8 cellular contexts compared by ENCODE assay signal in genomic region chr18:9135081-9135911, GRCh38. TPM values are rescaled to one million over a fixed set of nuclear protein-coding genes. Genes with fewer than 3 reads are reported as not detected.
DNase-seq lines count a peak whose midpoint lies in the region; ATAC-seq and TF ChIP-seq lines count a peak whose summit lies in the region.

No MANE protein-coding gene starts in this region.

- peaks cover 52% of the 10 kb centered on the region for H3K4me1 Mint-ChIP-seq in activated CD4-positive, alpha-beta T cell treated with anti-CD3 and anti-CD28 coated beads, Interleukin-2, amount 10 ng/mL, durations not matched to agents 7 days and 5 days
- H3K4me1 Mint-ChIP-seq in activated T-helper 2 cell treated with anti-CD3 and anti-CD28 coated beads, Interferon-gamma antibody, Interleukin-2, Interleukin-4, amounts not matched to agents 10 μg/mL and 5 μg/mL and 100 μg/mL, durations not matched to agents 14 hours and 24 hours and 36 hours (ENCODE audit: low read depth): peaks cover 46% of the 10 kb centered on the region

- POLR2A ChIA-PET in activated CD4-positive, alpha-beta T cell treated with anti-CD3 and anti-CD28 coated beads, Interleukin-2, amount 10 ng/mL, durations not matched to agents 7 days and 5 days (lab: Charles Lee): no interaction called here

- CTCF ChIA-PET in activated CD4-positive, alpha-beta T cell treated with anti-CD3 and anti-CD28 coated beads, Interleukin-2, amount 10 ng/mL, durations not matched to agents 7 days and 5 days (lab: Charles Lee): interaction anchor here (0.5 to 2.5 kb wide), 8 partner anchors 8 to 754 kb away, joined by 3 to 6 read pairs (median 3); no protein-coding TSS in a partner anchor

- H3K36me3 Mint-ChIP-seq in activated CD4-positive, alpha-beta T cell treated with anti-CD3 and anti-CD28 coated beads, Interleukin-2, amount 10 ng/mL, durations not matched to agents 7 days and 5 days (ENCODE audit: low read depth): peaks cover 49% of the 10 kb centered on the region
- H3K36me3 Mint-ChIP-seq in activated T-helper 2 cell treated with anti-CD3 and anti-CD28 coated beads, Interferon-gamma antibody, Interleukin-2, Interleukin-4, amounts not matched to agents 10 μg/mL and 5 μg/mL and 100 μg/mL, durations not matched to agents 14 hours and 24 hours and 36 hours (ENCODE audit: low read depth): peaks cover 66% of the 10 kb centered on the region

- H3K27ac ChIP-seq in layer of hippocampus (ENCODE audit: low read depth, low read length) (peak overlapping the region; percentile 99), tibial artery (peak overlapping the region; percentile 96 to 99)

- H3K4me1 ChIP-seq in tibial artery: peaks cover 0 to 26% (median 15%) of the 10 kb centered on the region in 4 donors

- intact Hi-C loops in activated T-helper 2 cell treated with anti-CD3 and anti-CD28 coated beads, Interferon-gamma antibody, Interleukin-2, Interleukin-4, amounts not matched to agents 10 μg/mL and 5 μg/mL and 100 μg/mL, durations not matched to agents 14 hours and 24 hours and 36 hours (cut with micrococcal nuclease): loop anchor here (5.0 kb wide), 2 partner anchors 342 to 777 kb away; partner anchors contain the start of genes RALBP1 and VAPA
- intact Hi-C loops in tibial artery (cut with DNase I; ENCODE audit: low total_unique reads): no loop called here

- peak overlapping the region; percentile 68 to 80 for H3K4me3 ChIP-seq in tibial artery

- no peak for ATAC-seq in omental fat pad (ENCODE audit: low FRiP score)
- no peak for ATAC-seq in GM21723 (IDR thresholded peaks at IDR 0.05; ENCODE audit: unreplicated experiment)

- no peaks in the 10 kb centered on the region for H3K27me3 Mint-ChIP-seq in activated CD4-positive, alpha-beta T cell treated with anti-CD3 and anti-CD28 coated beads, Interleukin-2, amount 10 ng/mL, durations not matched to agents 7 days and 5 days
- H3K27me3 Mint-ChIP-seq in activated T-helper 2 cell treated with anti-CD3 and anti-CD28 coated beads, Interferon-gamma antibody, Interleukin-2, Interleukin-4, amounts not matched to agents 10 μg/mL and 5 μg/mL and 100 μg/mL, durations not matched to agents 14 hours and 24 hours and 36 hours (ENCODE audit: low read depth): no peaks in the 10 kb centered on the region

- peaks cover 0 to 19% (median 0%) of the 10 kb centered on the region in 3 donors for H3K36me3 ChIP-seq in tibial artery

- H3K9me3 ChIP-seq in tibial artery: no peaks in the 10 kb centered on the region

- TF ChIP-seq CTCF in tibial artery (IDR thresholded peaks at IDR 0.05) (no peak), omental fat pad (IDR thresholded peaks at IDR 0.05) (no peak)

- H3K27me3 ChIP-seq in layer of hippocampus (ENCODE audit: control insufficient read depth, insufficient read depth, low read length) (no peaks in the 10 kb centered on the region), tibial artery (no peaks in the 10 kb centered on the region)

- DNase-seq in activated CD4-positive, alpha-beta T cell treated with anti-CD3 and anti-CD28 coated beads, Interleukin-2, amount 10 ng/mL, durations not matched to agents 7 days and 5 days: no peak
- no peak for DNase-seq in activated CD4-positive, alpha-beta T cell treated with anti-CD3 and anti-CD28 coated beads, Interleukin-2, amount 50 U/mL, for 4 hours
- no peak for DNase-seq in activated T-helper 2 cell treated with anti-CD3 and anti-CD28 coated beads, Interferon-gamma antibody, Interleukin-2, Interleukin-4, amounts not matched to agents 10 μg/mL and 5 μg/mL and 100 μg/mL, durations not matched to agents 14 hours and 24 hours and 36 hours (ENCODE audit: low spot score)
- DNase-seq in tibial artery (no peak), DMS79 (lab: John Stamatoyannopoulos, UW) (no peak), omental fat pad (ENCODE audit: low spot score) (no peak)

- H3K9me3 Mint-ChIP-seq in activated CD4-positive, alpha-beta T cell treated with anti-CD3 and anti-CD28 coated beads, Interleukin-2, amount 10 ng/mL, durations not matched to agents 7 days and 5 days: no peaks in the 10 kb centered on the region
- H3K9me3 Mint-ChIP-seq in activated T-helper 2 cell treated with anti-CD3 and anti-CD28 coated beads, Interferon-gamma antibody, Interleukin-2, Interleukin-4, amounts not matched to agents 10 μg/mL and 5 μg/mL and 100 μg/mL, durations not matched to agents 14 hours and 24 hours and 36 hours: no peaks in the 10 kb centered on the region

- peak overlapping the region; percentile 95 for H3K4me3 Mint-ChIP-seq in activated CD4-positive, alpha-beta T cell treated with anti-CD3 and anti-CD28 coated beads, Interleukin-2, amount 10 ng/mL, durations not matched to agents 7 days and 5 days
- H3K4me3 Mint-ChIP-seq in activated T-helper 2 cell treated with anti-CD3 and anti-CD28 coated beads, Interferon-gamma antibody, Interleukin-2, Interleukin-4, amounts not matched to agents 10 μg/mL and 5 μg/mL and 100 μg/mL, durations not matched to agents 14 hours and 24 hours and 36 hours (ENCODE audit: low read depth): peak overlapping the region; percentile 95

- H3K27ac Mint-ChIP-seq in activated CD4-positive, alpha-beta T cell treated with anti-CD3 and anti-CD28 coated beads, Interleukin-2, amount 10 ng/mL, durations not matched to agents 7 days and 5 days: peak overlapping the region; percentile 99
- peak overlapping the region; percentile 99 for H3K27ac Mint-ChIP-seq in activated T-helper 2 cell treated with anti-CD3 and anti-CD28 coated beads, Interferon-gamma antibody, Interleukin-2, Interleukin-4, amounts not matched to agents 10 μg/mL and 5 μg/mL and 100 μg/mL, durations not matched to agents 14 hours and 24 hours and 36 hours

RNA-seq across cellular contexts. Expression of gene ANKRD12, which starts 1.3 kb away (rescaled TPM):
- 100 to 1,000 TPM in 1 of 2 experiments, 10 to 100 TPM in 1; 79.4 to 107 TPM for total RNA-seq in activated CD4-positive, alpha-beta T cell treated with anti-CD3 and anti-CD28 coated beads, Interleukin-2, amount 10 ng/mL, durations not matched to agents 7 days and 5 days
- 66.0 and 68.7 TPM in 2 replicates for total RNA-seq in activated T-helper 2 cell treated with anti-CD3 and anti-CD28 coated beads, Interferon-gamma antibody, Interleukin-2, Interleukin-4, amounts not matched to agents 10 μg/mL and 5 μg/mL and 100 μg/mL, durations not matched to agents 14 hours and 24 hours and 36 hours
- total RNA-seq in omental fat pad: 10 to 100 TPM; 45.6 to 58.6 (median 47.4) TPM

RNA-seq across cellular contexts. Expression of gene NDUFV2, which starts 32.8 kb away (rescaled TPM):
- 100 to 1,000 TPM; 177 to 185 TPM for total RNA-seq in activated CD4-positive, alpha-beta T cell treated with anti-CD3 and anti-CD28 coated beads, Interleukin-2, amount 10 ng/mL, durations not matched to agents 7 days and 5 days
- total RNA-seq in activated T-helper 2 cell treated with anti-CD3 and anti-CD28 coated beads, Interferon-gamma antibody, Interleukin-2, Interleukin-4, amounts not matched to agents 10 μg/mL and 5 μg/mL and 100 μg/mL, durations not matched to agents 14 hours and 24 hours and 36 hours: 329 and 341 TPM in 2 replicates
- 10 to 100 TPM; 86.1 to 92.1 (median 88.8) TPM for total RNA-seq in omental fat pad
